ENCODE assay signal across 15 cellular contexts in genomic region chr7:5796076-5796475, GRCh38. TPM values are rescaled to one million over a fixed set of nuclear protein-coding genes. Genes with fewer than 3 reads are reported as not detected.
A peak's percentile ranks its signal among the peaks of the same experiment; 100 is the strongest.
DNase-seq lines count a peak whose midpoint lies in the region; ATAC-seq and TF ChIP-seq lines count a peak whose summit lies in the region.
"Had no signal": no experiment of that assay in that cellular context is flagged by ENCODE, and none has a peak within 500 bp of the region (broad histone marks: within the 10 kb centered on the region; RNA-seq: fewer than 3 reads in every experiment).

No MANE protein-coding gene starts in this region.

- H3K4me1 ChIP-seq in neuronal stem cell (ENCODE audit: control insufficient read depth in 2 of 2, insufficient read depth in 1 of 2, low read depth in 1 of 2, low read length in 2 of 2) (no peaks in the 10 kb centered on the region), BE2C (peaks cover 3% of the 10 kb centered on the region; the same call in 1 of the 2 replicates)

- H3K4ac ChIP-seq in neuronal stem cell (ENCODE audit: low read length): no peak overlapping the region

- H3K23ac ChIP-seq in neuronal stem cell (ENCODE audit: low read depth, low read length, poor library complexity): no peak overlapping the region

- no peak overlapping the region for H3K27ac ChIP-seq in neuronal stem cell (replicated peaks; ENCODE audit: low read length)
- H3K27ac ChIP-seq: KMS-11 had no signal

- ATAC-seq in WTC11: peak; percentile 26; the same call in 1 of the 2 replicates
- ATAC-seq in activated naive CD8-positive, alpha-beta T cell treated with anti-CD3 and anti-CD28 coated beads, Interleukin-2, amount 50 U/mL, for 24 hours: no peak

- CTCF ChIA-PET in WTC11 (lab: Charles Lee): interaction anchor here (1.4 kb wide), 1 partner anchor 15 kb away, joined by 7 read pairs; the partner anchor contains the start of gene RNF216

- TF ChIP-seq CTCF in WTC11 (IDR thresholded peaks at IDR 0.05) (no peak), BE2C (IDR thresholded peaks at IDR 0.05; ENCODE audit: low read depth, low read length) (no peak)

- no peak overlapping the region for H3K4me3 Mint-ChIP-seq in WTC11
- H3K4me3 Mint-ChIP-seq in activated naive CD8-positive, alpha-beta T cell treated with anti-CD3 and anti-CD28 coated beads, Interleukin-2, amount 50 U/mL, for 24 hours: no peak overlapping the region
- H3K4me3 Mint-ChIP-seq: B cell; CD4-positive, alpha-beta T cell had no signal

- H2BK120ac ChIP-seq in neuronal stem cell (ENCODE audit: low read depth, low read length): no peak overlapping the region

- peaks cover 4% of the 10 kb centered on the region for H3K27me3 Mint-ChIP-seq in WTC11 (ENCODE audit: low read depth)
- no peaks in the 10 kb centered on the region for H3K27me3 Mint-ChIP-seq in activated naive CD8-positive, alpha-beta T cell treated with anti-CD3 and anti-CD28 coated beads, Interleukin-2, amount 50 U/mL, for 24 hours
- H3K27me3 Mint-ChIP-seq: B cell; CD4-positive, alpha-beta T cell had no signal

- no CpG with 5 or more reads among the region's 8 CpGs for whole genome bisulfite sequencing in neuronal stem cell (ENCODE audit: extremely low coverage in 2 of 2, insufficient read length in 2 of 2, insufficient replicate concordance in 1 of 2), 2 donors

- H3K36me3 Mint-ChIP-seq in WTC11: no peaks in the 10 kb centered on the region
- no peaks in the 10 kb centered on the region for H3K36me3 Mint-ChIP-seq in activated naive CD8-positive, alpha-beta T cell treated with anti-CD3 and anti-CD28 coated beads, Interleukin-2, amount 50 U/mL, for 24 hours (ENCODE audit: low read depth)

- H3K9ac ChIP-seq in neuronal stem cell (ENCODE audit: low read depth, low read length, poor library complexity): no peak overlapping the region
- H3K9ac ChIP-seq: KMS-11 had no signal

- H2BK5ac ChIP-seq in neuronal stem cell (ENCODE audit: low read length): no peak overlapping the region

- no peak overlapping the region for H3K18ac ChIP-seq in neuronal stem cell (ENCODE audit: low read length)

- no peak overlapping the region for H3K4me3 ChIP-seq in H7 (ENCODE audit: insufficient read depth, low read depth, low read length)
- no peak overlapping the region for H3K4me3 ChIP-seq in neuronal stem cell (ENCODE audit: low read length in 2 of 2)
- H3K4me3 ChIP-seq in BE2C (ENCODE audit: low read depth, low read length): no peak overlapping the region

- H3K14ac ChIP-seq in neuronal stem cell (ENCODE audit: low read length): no peak overlapping the region

- no peak overlapping the region for H4K8ac ChIP-seq in neuronal stem cell (ENCODE audit: low read depth, low read length)

- H3K27ac Mint-ChIP-seq in WTC11: no peak overlapping the region
- H3K27ac Mint-ChIP-seq in activated naive CD8-positive, alpha-beta T cell treated with anti-CD3 and anti-CD28 coated beads, Interleukin-2, amount 50 U/mL, for 24 hours: no peak overlapping the region
- H3K27ac Mint-ChIP-seq: B cell; CD4-positive, alpha-beta T cell had no signal

- no peak overlapping the region for H2BK15ac ChIP-seq in neuronal stem cell (ENCODE audit: low read length)

- no peak overlapping the region for H4K91ac ChIP-seq in neuronal stem cell (ENCODE audit: low read depth, low read length, poor library complexity)

- H2BK12ac ChIP-seq in neuronal stem cell (ENCODE audit: low read length): no peak overlapping the region

- H3K9me3 Mint-ChIP-seq in WTC11: peaks cover 13% of the 10 kb centered on the region
- no peaks in the 10 kb centered on the region for H3K9me3 Mint-ChIP-seq in activated naive CD8-positive, alpha-beta T cell treated with anti-CD3 and anti-CD28 coated beads, Interleukin-2, amount 50 U/mL, for 24 hours
- H3K9me3 Mint-ChIP-seq: CD4-positive, alpha-beta T cell had no signal

- H3K79me1 ChIP-seq in neuronal stem cell (ENCODE audit: low read depth, low read length): no peaks in the 10 kb centered on the region

- POLR2A ChIA-PET in WTC11 (lab: Charles Lee): interaction anchor here (0.6 kb wide), 2 partner anchors 49 to 262 kb away, joined by 3 to 4 read pairs; no protein-coding TSS in a partner anchor

- no peak overlapping the region for H3K4me2 ChIP-seq in neuronal stem cell (ENCODE audit: insufficient read depth, low read length, poor library complexity, severe bottlenecking)
- H3K4me2 ChIP-seq: KMS-11 had no signal

- H2AFZ ChIP-seq in neuronal stem cell (ENCODE audit: low read length): peak overlapping the region; percentile 34

- H3K9me3 ChIP-seq in neuronal stem cell (replicated peaks in 1 of 2; ENCODE audit: control insufficient read depth in 2 of 2, insufficient read depth in 1 of 2, low read depth in 1 of 2, low read length in 2 of 2) (no peaks in the 10 kb centered on the region), BE2C (no peaks in the 10 kb centered on the region)

- H3K4me1 Mint-ChIP-seq in WTC11: peaks cover 6% of the 10 kb centered on the region; the same call in 1 of the 2 replicates
- peaks cover 3% of the 10 kb centered on the region for H3K4me1 Mint-ChIP-seq in activated naive CD8-positive, alpha-beta T cell treated with anti-CD3 and anti-CD28 coated beads, Interleukin-2, amount 50 U/mL, for 24 hours
- H3K4me1 Mint-ChIP-seq: B cell had no signal

- H3K27me3 ChIP-seq in H7 (ENCODE audit: control insufficient read depth, insufficient read depth, low read length): no peaks in the 10 kb centered on the region
- no peaks in the 10 kb centered on the region for H3K27me3 ChIP-seq in neuronal stem cell (ENCODE audit: control insufficient read depth in 3 of 3, insufficient read depth in 3 of 3, low read depth in 1 of 3, low read length in 3 of 3)
- H3K27me3 ChIP-seq in BE2C: no peaks in the 10 kb centered on the region

- H2AK5ac ChIP-seq in neuronal stem cell (ENCODE audit: low read depth, low read length): no peak overlapping the region

- no peaks in the 10 kb centered on the region for H3K36me3 ChIP-seq in H7 (replicated peaks; ENCODE audit: control insufficient read depth, insufficient read depth, low read length)
- no peaks in the 10 kb centered on the region for H3K36me3 ChIP-seq in neuronal stem cell (replicated peaks in 1 of 2; ENCODE audit: control insufficient read depth in 2 of 2, insufficient read depth in 2 of 2, low read length in 2 of 2)
- H3K36me3 ChIP-seq in BE2C: no peaks in the 10 kb centered on the region

- peak; percentile 34 for DNase-seq in H7
- DNase-seq in WTC11 (ENCODE audit: low spot score): no peak
- DNase-seq in iPS-NIHi11 (ENCODE audit: low spot score): peak; percentile 25
- no peak for DNase-seq in neuronal stem cell (ENCODE audit: low spot score)
- DNase-seq in NCI-H748 (lab: John Stamatoyannopoulos, UW; ENCODE audit: unreplicated experiment): no peak
- no peak for DNase-seq in BE2C
- no peak for DNase-seq in activated naive CD8-positive, alpha-beta T cell treated with anti-CD3 and anti-CD28 coated beads, Interleukin-2, amount 50 U/mL, for 24 hours
- DNase-seq in HCEC 1CT: no peak
- DNase-seq: C1 segment of cervical spinal cord; Calu3; CD4-positive, alpha-beta T cell; DMS79 treated with DMSO at 0.1 percent for 48 hours; GF-D8 had no signal

TF ChIP-seq in WTC11, 78 proteins besides CTCF, POLR2A, EP300 and RAD21:
- TF ChIP-seq NR3C1 (CRISPR knock-in tag; conservative IDR thresholded peaks at IDR 0.05; ENCODE audit: low read depth): no peak
- TF ChIP-seq HMGA2 (CRISPR knock-in tag; IDR thresholded peaks at IDR 0.05): no peak
- no peak for TF ChIP-seq ZMAT4 (CRISPR knock-in tag; IDR thresholded peaks at IDR 0.05)
- no peak for TF ChIP-seq MXD4 (CRISPR knock-in tag; IDR thresholded peaks at IDR 0.05; ENCODE audit: borderline replicate concordance)
- no peak for TF ChIP-seq JUN (CRISPR knock-in tag; IDR thresholded peaks at IDR 0.05)
- no peak for TF ChIP-seq NFE2L1 (CRISPR knock-in tag; IDR thresholded peaks at IDR 0.05)
- TF ChIP-seq, protein P1, sequence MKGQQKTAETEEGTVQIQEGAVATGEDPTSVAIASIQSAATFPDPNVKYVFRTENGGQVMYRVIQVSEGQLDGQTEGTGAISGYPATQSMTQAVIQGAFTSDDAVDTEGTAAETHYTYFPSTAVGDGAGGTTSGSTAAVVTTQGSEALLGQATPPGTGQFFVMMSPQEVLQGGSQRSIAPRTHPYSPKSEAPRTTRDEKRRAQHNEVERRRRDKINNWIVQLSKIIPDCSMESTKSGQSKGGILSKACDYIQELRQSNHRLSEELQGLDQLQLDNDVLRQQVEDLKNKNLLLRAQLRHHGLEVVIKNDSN (CRISPR knock-in tag; IDR thresholded peaks at IDR 0.05): no peak
- TF ChIP-seq GTF2I (CRISPR knock-in tag; conservative IDR thresholded peaks at IDR 0.05): no peak
- no peak for TF ChIP-seq PRRX2 (CRISPR knock-in tag; IDR thresholded peaks at IDR 0.05)
- no peak for TF ChIP-seq MAX (CRISPR knock-in tag; IDR thresholded peaks at IDR 0.05)

RNA-seq across cellular contexts. Expression of gene RNF216, which starts 14.6 kb away (rescaled TPM):
- 22.3 and 27.8 TPM in 2 replicates for total RNA-seq in H7 (2014; rRNA removed; shearing (Covaris generic))
- 25.4 to 28.6 TPM (median 27.9 TPM) in 3 replicates for total RNA-seq in WTC11 (2021)
- polyA plus RNA-seq in neuronal stem cell (2013, experiment 1 of 2): 22.3 TPM
- polyA plus RNA-seq in neuronal stem cell (2013, experiment 2 of 2): 22.5 TPM
- 27.7 TPM for polyA plus RNA-seq in BE2C (2012; ENCODE audit: insufficient read depth, insufficient read length, low read depth)

Comparison
In these comparisons a context has a peak if more than half of its experiments do, and no peak if none do; other contexts are left out.
1. DNase-seq: peak in H7 (single experiment) and iPS-NIHi11 (single experiment); none in WTC11 (single experiment), neuronal stem cell (single experiment), NCI-H748 (single experiment), BE2C (single experiment), activated naive CD8-positive, alpha-beta T cell treated with anti-CD3 and anti-CD28 coated beads, Interleukin-2, amount 50 U/mL, for 24 hours (single experiment) and HCEC 1CT (single experiment).